ENCODE assay signal across 27 cellular contexts in the genomic region with DNA sequence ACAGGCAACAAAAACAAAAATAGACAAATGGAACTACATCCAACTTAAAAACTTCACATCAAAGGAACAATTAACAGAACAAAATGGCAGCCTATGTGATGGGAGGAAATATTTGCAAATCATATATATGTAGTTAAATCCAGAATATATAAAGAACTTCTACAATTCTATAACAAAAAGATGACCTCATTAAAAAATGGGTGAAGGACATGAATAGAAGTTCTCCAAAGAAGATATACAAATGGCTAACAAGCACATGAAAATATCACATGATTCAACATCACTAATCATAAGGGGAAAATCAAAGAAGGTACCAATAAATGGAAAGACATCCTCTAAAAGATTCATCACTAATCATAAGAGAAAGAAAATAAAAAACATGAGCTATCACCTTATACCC.
"Had no signal": no experiment of that assay in that cellular context is flagged by ENCODE, and none has a peak within 500 bp of the region (broad histone marks: within the 10 kb centered on the region; RNA-seq: fewer than 3 reads in every experiment).

No MANE protein-coding gene starts in this region.

- H3K36me3 ChIP-seq: colonic mucosa, esophagus muscularis mucosa, esophagus squamous epithelium, gastrocnemius medialis, gastroesophageal sphincter, heart left ventricle, heart right ventricle had no signal

- H3K9me3 ChIP-seq: colonic mucosa, esophagus muscularis mucosa, esophagus squamous epithelium, gastrocnemius medialis, gastroesophageal sphincter, heart left ventricle, heart right ventricle had no signal

- FAIRE-seq: endometrium, endothelial cell of umbilical vein, frontal cortex had no signal

- H3K27ac ChIP-seq: colonic mucosa, coronary artery, dorsolateral prefrontal cortex, epithelial cell of prostate, esophagus muscularis mucosa, esophagus squamous epithelium, foreskin keratinocyte, gastrocnemius medialis, gastroesophageal sphincter, heart left ventricle, heart right ventricle had no signal

- ATAC-seq: effector memory CD8-positive, alpha-beta T cell; esophagus mucosa; foreskin keratinocyte; gastrocnemius medialis; gastroesophageal sphincter; heart left ventricle; heart right ventricle had no signal

- H3K4me3 ChIP-seq: colonic mucosa, coronary artery, dorsolateral prefrontal cortex, esophagus muscularis mucosa, esophagus squamous epithelium, gastrocnemius medialis, gastroesophageal sphincter, heart left ventricle, heart right ventricle had no signal

- DNase-seq: colonic mucosa; cortex of kidney; dermis blood vessel endothelial cell; dorsolateral prefrontal cortex; effector CD4-positive, alpha-beta T cell; effector CD8-positive, alpha-beta T cell; effector memory CD4-positive, alpha-beta T cell; effector memory CD8-positive, alpha-beta T cell; endodermal cell; erythroblast; esophagus squamous epithelium; foreskin fibroblast; foreskin keratinocyte; foreskin melanocyte; gastrocnemius medialis; glutamatergic neuron; head of caudate nucleus; heart left ventricle; heart right ventricle had no signal

- H3K4me1 ChIP-seq: colonic mucosa, esophagus squamous epithelium, foreskin keratinocyte had no signal

- H3K27me3 ChIP-seq: colonic mucosa, dorsolateral prefrontal cortex, esophagus muscularis mucosa, esophagus squamous epithelium, foreskin keratinocyte, gastroesophageal sphincter, heart left ventricle, heart right ventricle had no signal
